8 cellular contexts compared by ENCODE assay signal in the genomic region with DNA sequence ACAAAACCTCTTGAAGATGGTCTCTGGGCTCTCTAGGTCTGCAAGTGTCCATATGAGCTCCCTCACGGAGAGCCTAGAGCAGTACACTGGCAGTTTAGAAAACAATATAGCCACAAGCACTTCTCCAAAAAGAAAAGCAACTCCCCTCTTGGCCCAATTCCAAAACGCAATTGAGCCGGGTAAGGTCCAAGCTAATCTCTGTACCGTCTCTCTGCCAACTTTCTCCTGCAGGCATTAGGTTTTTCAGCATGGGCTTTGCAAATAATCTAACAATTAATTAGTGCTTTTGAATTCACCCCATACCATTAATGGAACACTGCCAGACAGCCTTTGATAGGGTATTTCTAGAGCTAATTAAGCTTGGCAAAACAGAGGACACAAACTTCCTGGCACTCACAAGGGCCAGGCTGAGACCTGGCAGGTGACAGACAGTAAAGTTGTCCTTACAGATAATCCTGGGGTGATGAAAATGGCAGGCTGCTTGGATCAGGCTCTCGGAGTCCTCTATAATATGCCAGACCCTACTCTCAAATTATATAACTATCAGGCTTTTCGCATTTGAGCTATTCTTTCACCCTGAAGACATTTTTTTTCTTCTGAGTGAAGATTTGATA. TPM values are rescaled to one million over a fixed set of nuclear protein-coding genes. Genes with fewer than 3 reads are reported as not detected.
DNase-seq lines count a peak whose midpoint lies in the region; ATAC-seq and TF ChIP-seq lines count a peak whose summit lies in the region.
"Had no signal": no experiment of that assay in that cellular context is flagged by ENCODE, and none has a peak within 500 bp of the region (broad histone marks: within the 10 kb centered on the region; RNA-seq: fewer than 3 reads in every experiment).

No MANE protein-coding gene starts in this region.

- TF ChIP-seq CTCF in RWPE2 (IDR thresholded peaks at IDR 0.05; ENCODE audit: poor library complexity, severe bottlenecking) (no peak), GM13977 (IDR thresholded peaks at IDR 0.05; ENCODE audit: extremely low read depth, insufficient read depth, missing control alignments) (no peak)

- peak overlapping the region; percentile 83 for H3K27ac ChIP-seq in RWPE2 (ENCODE audit: poor library complexity, severe bottlenecking)
- H3K27ac ChIP-seq in subcutaneous abdominal adipose tissue (ENCODE audit: low read depth, low read length) = peak overlapping the region; percentile 95
- H3K27ac ChIP-seq: KMS-11 had no signal

- H3K4me3 ChIP-seq in MG63 (no peak overlapping the region), RWPE2 (ENCODE audit: severe bottlenecking) (no peak overlapping the region), subcutaneous abdominal adipose tissue (ENCODE audit: low read depth in 1 of 5, low read length in 5 of 5) (peak overlapping the region in 1 of 5 donors; percentile 16)

- ATAC-seq in RWPE2 (ENCODE audit: low read depth) (no peak), left cardiac atrium (peak; percentile 61 to 79), GM21447 (IDR thresholded peaks at IDR 0.05; ENCODE audit: unreplicated experiment) (no peak)

- H3K36me3 ChIP-seq in MG63 (no peaks in the 10 kb centered on the region), RWPE2 (ENCODE audit: low read depth) (no peaks in the 10 kb centered on the region), subcutaneous abdominal adipose tissue (ENCODE audit: control insufficient read depth in 5 of 5, insufficient read depth in 5 of 5, low read length in 5 of 5) (no peaks in the 10 kb centered on the region)

- no peaks in the 10 kb centered on the region for H3K27me3 ChIP-seq in MG63
- H3K27me3 ChIP-seq in RWPE2 (ENCODE audit: insufficient read depth, poor library complexity, severe bottlenecking) = no peaks in the 10 kb centered on the region
- H3K27me3 ChIP-seq in subcutaneous abdominal adipose tissue (ENCODE audit: control insufficient read depth in 5 of 5, insufficient read depth in 4 of 5, low read length in 5 of 5) = no peaks in the 10 kb centered on the region

- in situ Hi-C loops in GM13977 (cut with MboI; ENCODE audit: low pct_unique_long_range_greater_than_20kb, low sequenced_read_pairs, unreplicated experiment) = no loop called here

- peak overlapping the region in 2 of 5 donors; percentile 32 to 55 for H3K9ac ChIP-seq in subcutaneous abdominal adipose tissue (ENCODE audit: low read length in 5 of 5)
- H3K9ac ChIP-seq: KMS-11 had no signal

- H3K4me1 ChIP-seq in RWPE2 (ENCODE audit: insufficient read depth, poor library complexity, severe bottlenecking) (peaks cover 23% of the 10 kb centered on the region), subcutaneous abdominal adipose tissue (ENCODE audit: control insufficient read depth in 5 of 5, insufficient read depth in 5 of 5, low read length in 5 of 5) (peaks cover 7 to 46% (median 31%) of the 10 kb centered on the region in 5 donors)

- DNase-seq in MG63 (peak; percentile 65), RWPE2 (ENCODE audit: low spot score) (no peak), left cardiac atrium (peak; percentile 53), islet precursor cell (no peak), GM13977 (ENCODE audit: low spot score) (no peak)

- H3K9me3 ChIP-seq in MG63 = peaks cover 7% of the 10 kb centered on the region; the same call in 1 of the 2 replicates
- no peaks in the 10 kb centered on the region for H3K9me3 ChIP-seq in RWPE2 (ENCODE audit: severe bottlenecking)
- peaks cover 0 to 5% (median 0%) of the 10 kb centered on the region in 5 donors for H3K9me3 ChIP-seq in subcutaneous abdominal adipose tissue (ENCODE audit: control insufficient read depth in 5 of 5, low read length in 5 of 5)

- intact Hi-C loops in left cardiac atrium (cut with DNase I) = no loop called here

RNA-seq across cellular contexts. Expression of gene TGFBR3, which starts 39.8 kb away (rescaled TPM):
- 1.3 and 1.7 TPM in 2 replicates for total RNA-seq in MG63 (2014; rRNA removed; shearing (Covaris generic); ENCODE audit: low replicate concordance)
- 10 to 100 TPM; 43.8 to 56.2 TPM for total RNA-seq in left cardiac atrium

Comparison
In these comparisons a context has a peak if more than half of its experiments do, and no peak if none do; other contexts are left out.
1. DNase-seq: peak in MG63 (single experiment) and left cardiac atrium (single experiment); none in RWPE2 (single experiment), islet precursor cell (single experiment) and GM13977 (single experiment).
2. ATAC-seq: peak in left cardiac atrium (2 of 2); none in RWPE2 (single experiment) and GM21447 (single experiment).
3. RNA of gene TGFBR3, which starts 39.8 kb away (total RNA-seq): 43.8 to 56.2 TPM in left cardiac atrium; 1.3 to 1.7 TPM in MG63; every median in the first group is over 10 times any median in the second.